ENCODE assay signal across 7 cellular contexts in the genomic region with DNA sequence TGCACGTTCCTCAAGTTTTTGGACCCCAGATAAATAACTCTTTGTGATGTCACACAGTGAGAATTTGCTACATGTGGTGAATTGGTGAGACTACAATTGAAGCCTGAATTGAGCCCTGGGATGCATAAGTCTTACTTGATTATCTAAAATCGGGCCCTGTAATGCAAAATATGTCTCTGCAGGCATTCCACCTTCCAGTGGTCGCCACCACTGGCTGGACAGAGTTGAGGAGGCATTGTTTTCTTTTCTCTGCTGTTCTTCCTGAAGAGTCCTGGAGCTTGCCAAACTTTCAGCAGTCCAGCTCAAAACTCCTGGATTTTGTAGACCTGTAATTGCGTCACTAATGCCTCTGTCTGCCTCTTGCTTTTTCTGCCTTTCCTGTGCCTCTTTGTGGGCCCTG. TPM values are rescaled to one million over a fixed set of nuclear protein-coding genes. Genes with fewer than 3 reads are reported as not detected.
"Had no signal": no experiment of that assay in that cellular context is flagged by ENCODE, and none has a peak within 500 bp of the region (broad histone marks: within the 10 kb centered on the region; RNA-seq: fewer than 3 reads in every experiment).

No MANE protein-coding gene starts in this region.

RNA-seq across cellular contexts. Expression of a gene that starts 23.5 kb away (rescaled TPM):
- total RNA-seq: GM23248, GM23338, H1, H4, H7, H9, HFFc6 had no signal
- polyA plus RNA-seq: GM23248, GM23338, H1 had no signal
